ENCODE assay signal across 11 cellular contexts in the genomic region with DNA sequence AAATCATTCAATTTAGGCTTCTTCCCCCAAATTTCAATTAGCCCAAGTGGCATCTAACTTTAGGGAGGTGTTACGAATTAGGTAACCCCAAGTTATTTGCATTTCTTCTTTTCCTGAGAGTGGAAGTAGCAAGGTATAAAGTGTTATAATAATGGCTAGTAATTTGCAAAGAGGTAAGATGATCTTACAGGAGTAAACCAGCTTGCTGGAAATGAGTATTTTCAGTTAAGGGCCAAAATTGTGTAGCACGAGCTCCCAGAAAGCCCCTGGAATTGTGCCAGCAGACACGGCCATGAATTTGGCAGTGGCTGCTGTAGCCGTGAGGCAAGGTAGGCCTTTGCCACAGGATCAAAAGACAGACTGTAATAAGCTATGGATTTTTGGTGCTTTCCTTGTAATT. TPM values are rescaled to one million over a fixed set of nuclear protein-coding genes. Genes with fewer than 3 reads are reported as not detected.
DNase-seq lines count a peak whose midpoint lies in the region; ATAC-seq and TF ChIP-seq lines count a peak whose summit lies in the region.
"Had no signal": no experiment of that assay in that cellular context is flagged by ENCODE, and none has a peak within 500 bp of the region (broad histone marks: within the 10 kb centered on the region; RNA-seq: fewer than 3 reads in every experiment).

No MANE protein-coding gene starts in this region.

- TF ChIP-seq CTCF in KMS-11 (conservative IDR thresholded peaks at IDR 0.05; ENCODE audit: low read depth, low read length) = no peak
- TF ChIP-seq CTCF in astrocyte of the cerebellum (IDR thresholded peaks at IDR 0.05; ENCODE audit: low read depth, low read length, missing control alignments) = no peak

- H3K36me3 ChIP-seq in KMS-11 (ENCODE audit: insufficient read depth) = no peaks in the 10 kb centered on the region
- H3K36me3 ChIP-seq: upper lobe of left lung had no signal

- in situ Hi-C loops in astrocyte of the cerebellum (cut with HindIII; ENCODE audit: low sequenced_read_pairs) = no loop called here

- H3K4me3 ChIP-seq in KMS-11 (IDR thresholded peaks at IDR 0.05; ENCODE audit: insufficient read depth, low read depth, low read length) = no peak overlapping the region
- H3K4me3 ChIP-seq in astrocyte of the cerebellum (ENCODE audit: low read depth, low read length) = no peak overlapping the region
- H3K4me3 ChIP-seq: upper lobe of left lung had no signal

- no peaks in the 10 kb centered on the region for H3K79me2 ChIP-seq in KMS-11 (ENCODE audit: insufficient read depth, low read depth)

- H4K20me1 ChIP-seq in KMS-11 (ENCODE audit: insufficient read depth) = no peaks in the 10 kb centered on the region

- H3K4me2 ChIP-seq in KMS-11 = peak overlapping the region; percentile 64

- H2AFZ ChIP-seq in KMS-11 (ENCODE audit: low read depth) = peak overlapping the region; percentile 80

- DNase-seq in astrocyte of the cerebellum (ENCODE audit: low read depth) (peak; percentile 49), left lobe of liver (ENCODE audit: low spot score) (peak; percentile 52), pons (ENCODE audit: low spot score) (no peak), NCI-H524 (lab: John Stamatoyannopoulos, UW) (no peak)
- no peak for DNase-seq in stimulated activated naive CD4-positive, alpha-beta T cell (lab: John Stamatoyannopoulos, UW)
- DNase-seq: activated CD4-positive, alpha-beta T cell treated with anti-CD3 and anti-CD28 coated beads, Interleukin-2, amount 10 ng/mL, durations not matched to agents 24 days and 14 days; upper lobe of left lung had no signal

- peak overlapping the region; percentile 81 for H3K27ac ChIP-seq in KMS-11
- H3K27ac ChIP-seq: C4-2B had no signal

- H3K9ac ChIP-seq in KMS-11 = peak overlapping the region; percentile 48

- ATAC-seq in GM18498 (IDR thresholded peaks at IDR 0.05; ENCODE audit: unreplicated experiment) (peak; percentile 59), left lobe of liver (peak; percentile 52), HG03354 (IDR thresholded peaks at IDR 0.05; ENCODE audit: poor library complexity, severe bottlenecking, unreplicated experiment) (no peak)

- peaks cover 28% of the 10 kb centered on the region for H3K4me1 ChIP-seq in KMS-11 (ENCODE audit: low read depth, poor library complexity, severe bottlenecking)

- H3K27me3 ChIP-seq in KMS-11 (ENCODE audit: insufficient read depth, low read depth) = no peaks in the 10 kb centered on the region
- H3K27me3 ChIP-seq: upper lobe of left lung had no signal

RNA-seq across cellular contexts. Expression of a gene that starts 38.0 kb away (rescaled TPM):
- total RNA-seq in left lobe of liver = 79.7 TPM

RNA-seq across cellular contexts. Expression of a gene that starts 44.7 kb away (rescaled TPM):
- total RNA-seq in left lobe of liver = 0.10 TPM

Comparison
In these comparisons a context has a peak if more than half of its experiments do, and no peak if none do; other contexts are left out.
1. DNase-seq: peak in astrocyte of the cerebellum (single experiment) and left lobe of liver (single experiment); none in pons (single experiment), stimulated activated naive CD4-positive, alpha-beta T cell (0 of 6) and NCI-H524 (0 of 2).